In the genomic region with DNA sequence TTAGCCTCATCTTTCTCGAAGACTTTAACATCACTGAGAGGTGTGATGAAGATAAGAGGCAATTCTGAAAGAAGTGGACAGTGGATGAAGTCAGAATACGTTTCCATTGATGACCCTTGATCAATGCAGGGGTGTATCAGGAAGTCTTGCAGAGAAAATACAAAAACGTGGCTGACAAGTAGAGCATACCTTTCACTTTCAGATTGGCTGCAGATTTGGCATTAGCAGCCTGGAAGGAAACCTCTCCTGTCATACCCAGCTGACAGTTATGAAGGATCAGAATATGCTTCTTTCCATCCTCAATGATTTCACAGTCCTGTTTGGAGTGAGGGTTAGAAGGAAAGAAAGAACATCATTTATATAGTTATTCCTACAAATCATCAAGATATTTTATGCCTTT, we compare ENCODE assay signal across 12 cellular contexts.
"Had no signal": no experiment of that assay in that cellular context is flagged by ENCODE, and none has a peak within 500 bp of the region (broad histone marks: within the 10 kb centered on the region; RNA-seq: fewer than 3 reads in every experiment).

No MANE protein-coding gene starts in this region.

- H3K4me3 ChIP-seq: gastrocnemius medialis, heart left ventricle, lower lobe of right lung, sigmoid colon, testis, upper lobe of left lung had no signal

- ATAC-seq: gastrocnemius medialis; heart left ventricle; left cardiac atrium; lower lobe of right lung; stimulated activated naive CD8-positive, alpha-beta T cell treated with anti-CD3 and anti-CD28 coated beads, Interleukin-15, amount 100 ng/mL, for 72 hours had no signal

- H3K36me3 ChIP-seq: sigmoid colon had no signal

- H3K4me1 ChIP-seq: lower lobe of right lung, testis, upper lobe of left lung had no signal

- H3K27ac ChIP-seq: epithelial cell of prostate, lower lobe of right lung, sigmoid colon, testis, upper lobe of left lung had no signal

- DNase-seq: activated CD4-positive, CD25-positive, alpha-beta regulatory T cell; activated naive CD4-positive, alpha-beta T cell; gastrocnemius medialis; heart left ventricle; left cardiac atrium; lower lobe of right lung; sigmoid colon; stimulated activated CD4-positive, alpha-beta T cell treated with anti-CD3 and anti-CD28 coated beads, Interleukin-1b, Interleukin-23, amount 100 ng/mL, for 48 hours; stimulated activated naive CD8-positive, alpha-beta T cell treated with anti-CD3 and anti-CD28 coated beads, Interleukin-15, amount 100 ng/mL, for 72 hours; testis; upper lobe of left lung had no signal

- H3K9me3 ChIP-seq: gastrocnemius medialis, heart left ventricle, lower lobe of right lung, testis, upper lobe of left lung had no signal

- H3K27me3 ChIP-seq: gastrocnemius medialis, heart left ventricle, sigmoid colon, testis, upper lobe of left lung had no signal
